Comparison of ENCODE assay signal across 8 cellular contexts in the genomic region with DNA sequence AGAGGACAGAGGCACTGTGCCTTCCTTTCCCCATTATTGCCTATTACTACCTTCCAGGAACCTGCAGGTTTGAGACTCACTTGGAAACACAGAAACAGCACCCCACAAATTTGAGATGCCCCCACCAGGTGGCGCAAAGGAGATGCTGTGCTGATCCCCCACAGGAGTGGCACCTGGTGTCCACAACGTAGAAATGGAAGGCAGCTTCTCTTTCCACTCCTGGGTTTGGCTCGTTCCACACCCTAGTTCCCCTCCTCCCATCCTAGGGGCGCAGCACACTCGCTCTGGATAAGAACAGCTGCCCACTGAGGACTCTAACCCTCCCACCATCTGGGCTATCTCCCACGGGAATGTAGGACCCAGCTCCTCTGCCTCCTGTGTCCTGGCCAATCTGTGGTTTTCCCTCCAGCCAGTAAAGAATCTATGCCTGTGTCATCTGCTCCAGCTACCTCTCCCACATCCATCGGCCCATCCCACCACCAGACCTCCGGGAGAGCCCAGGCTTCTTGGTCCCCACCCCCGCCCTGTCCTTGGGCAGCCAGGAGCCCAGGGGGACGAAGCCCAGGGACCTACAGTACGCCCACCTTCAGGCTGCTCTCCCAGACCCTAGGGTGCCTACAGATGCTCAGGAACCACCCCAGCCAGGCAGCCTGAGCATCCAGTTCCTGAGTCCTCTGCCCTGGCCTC. TPM values are rescaled to one million over a fixed set of nuclear protein-coding genes. Genes with fewer than 3 reads are reported as not detected.
DNase-seq lines count a peak whose midpoint lies in the region; ATAC-seq and TF ChIP-seq lines count a peak whose summit lies in the region.

No MANE protein-coding gene starts in this region.

- no peaks in the 10 kb centered on the region for H3K36me3 ChIP-seq in ACC112 (ENCODE audit: insufficient read depth, low read length)
- H3K36me3 ChIP-seq in GM23338 (ENCODE audit: insufficient read depth): peaks cover 1% of the 10 kb centered on the region; the same call in 1 of the 2 replicates
- H3K36me3 ChIP-seq in breast epithelium: no peaks in the 10 kb centered on the region
- peaks cover 0 to 17% (median 0%) of the 10 kb centered on the region in 6 donors for H3K36me3 ChIP-seq in spleen

- TF ChIP-seq POLR2A in breast epithelium (IDR thresholded peaks at IDR 0.05) (no peak), spleen (IDR thresholded peaks at IDR 0.05) (no peak)

- peak; percentile 87 to 91 for TF ChIP-seq CTCF in GM23338 (conservative IDR thresholded peaks at IDR 0.05; ENCODE audit: low read depth in 2 of 2)
- TF ChIP-seq CTCF in VCaP (conservative IDR thresholded peaks at IDR 0.05): peak; percentile 81
- TF ChIP-seq CTCF in breast epithelium (IDR thresholded peaks at IDR 0.05): peak; percentile 86 to 96 (median 92)
- TF ChIP-seq CTCF in spleen (IDR thresholded peaks at IDR 0.05 in 8 of 11, conservative IDR thresholded peaks at IDR 0.05 in 3 of 11): peak; percentile 76 to 92 (median 87)

- H3F3A ChIP-seq in GM23338 (replicated peaks; ENCODE audit: low read depth): peaks cover 41% of the 10 kb centered on the region

- no peak overlapping the region for H2AFZ ChIP-seq in ACC112 (ENCODE audit: low read length, unreplicated experiment)
- H2AFZ ChIP-seq in GM23338: no peak overlapping the region

- DNase-seq in GM23338 (ENCODE audit: low spot score) (peak; percentile 92), NCI-H2196 treated with DMSO at 0.1 percent for 48 hours (lab: John Stamatoyannopoulos, UW; ENCODE audit: unreplicated experiment) (peak; percentile 66), breast epithelium (ENCODE audit: low spot score in 2 of 2) (peak; percentile 88 to 92), immature natural killer cell (peak; percentile 82 to 87 (median 84)), spleen (peak; percentile 94)

- H3K9me2 ChIP-seq in GM23338 (ENCODE audit: insufficient read depth): no peaks in the 10 kb centered on the region

- H3K27me3 Mint-ChIP-seq in GM23338 (ENCODE audit: insufficient read depth, low read depth, poor library complexity) (peaks cover 56% of the 10 kb centered on the region), immature natural killer cell (ENCODE audit: low read depth in 3 of 3) (peaks cover 7 to 12% (median 8%) of the 10 kb centered on the region in 3 donors)

- peak overlapping the region; percentile 99 for H3K4me2 ChIP-seq in GM23338

- H3K4me1 ChIP-seq in ACC112 (ENCODE audit: control insufficient read depth, insufficient read depth, low read length, unreplicated experiment): peaks cover 22% of the 10 kb centered on the region
- peaks cover 21% of the 10 kb centered on the region for H3K4me1 ChIP-seq in GM23338 (ENCODE audit: insufficient read depth)
- peaks cover 8 to 20% of the 10 kb centered on the region in 2 donors for H3K4me1 ChIP-seq in breast epithelium
- peaks cover 20 to 53% (median 36%) of the 10 kb centered on the region in 6 donors for H3K4me1 ChIP-seq in spleen

- 21 to 32% (median 29%) methylated on average over 11 of the region's 11 CpGs for WGBS in spleen, 5 donors

- H3K79me2 ChIP-seq in ACC112 (ENCODE audit: control insufficient read depth, insufficient read depth, low read length, unreplicated experiment) (peaks cover 10% of the 10 kb centered on the region), GM23338 (replicated peaks; ENCODE audit: insufficient read depth) (0 out of 2 replicates have a peak, but pooled peaks cover 7% of the 10 kb centered on the region)

- H3K27me3 ChIP-seq in ACC112 (ENCODE audit: insufficient read depth, low read length) (no peaks in the 10 kb centered on the region), GM23338 (ENCODE audit: insufficient read depth) (peaks cover 6% of the 10 kb centered on the region; the same call in 1 of the 2 replicates), breast epithelium (no peaks in the 10 kb centered on the region), spleen (replicated peaks in 1 of 7) (no peaks in the 10 kb centered on the region)

- H3K4me3 Mint-ChIP-seq in GM23338: peak overlapping the region; percentile 62
- peak overlapping the region; percentile 50 to 72 (median 62) for H3K4me3 Mint-ChIP-seq in immature natural killer cell

- H3K9me3 Mint-ChIP-seq in GM23338 (no peaks in the 10 kb centered on the region; the same call in 1 of the 3 replicates), immature natural killer cell (no peaks in the 10 kb centered on the region)

- H3K27ac ChIP-seq in ACC112 (ENCODE audit: low read depth, low read length) (peak overlapping the region; percentile 98), GM23338 (ENCODE audit: low read depth) (no peak overlapping the region), VCaP (no peak overlapping the region), breast epithelium (peak overlapping the region; percentile 100), spleen (peak overlapping the region in 7 of 8 donors; percentile 96 to 100 (median 99))

- H3K4me3 ChIP-seq in ACC112 (ENCODE audit: low read depth, low read length) (peak overlapping the region; percentile 91), GM23338 (peak overlapping the region; percentile 99), breast epithelium (peak overlapping the region; percentile 69 to 87 (median 78)), spleen (peak overlapping the region in 3 of 8 donors; percentile 81 to 93 (median 86))

- H4K20me1 ChIP-seq in GM23338 (replicated peaks; ENCODE audit: insufficient read depth): no peaks in the 10 kb centered on the region; the same call in 1 of the 2 replicates

- peak; percentile 19 for ATAC-seq in GM23338
- ATAC-seq in GM21360 (IDR thresholded peaks at IDR 0.05; ENCODE audit: unreplicated experiment): no peak

- peak overlapping the region; percentile 30 for H3K27ac Mint-ChIP-seq in GM23338
- peak overlapping the region; percentile 68 to 95 (median 90) for H3K27ac Mint-ChIP-seq in immature natural killer cell

- peaks cover 34% of the 10 kb centered on the region for H3K4me1 Mint-ChIP-seq in GM23338
- peaks cover 19 to 32% of the 10 kb centered on the region in 2 donors for H3K4me1 Mint-ChIP-seq in immature natural killer cell

- H3K9me3 ChIP-seq in breast epithelium (no peaks in the 10 kb centered on the region), spleen (no peaks in the 10 kb centered on the region)

- intact Hi-C loops in breast epithelium (cut with DNase I; ENCODE audit: low total_unique reads) (no loop called here), spleen (cut with DNase I; ENCODE audit: low total_unique reads) (no loop called here)

- H3K36me3 Mint-ChIP-seq in GM23338 (ENCODE audit: low read depth): peaks cover 30% of the 10 kb centered on the region
- H3K36me3 Mint-ChIP-seq in immature natural killer cell: no peaks in the 10 kb centered on the region

TF ChIP-seq in GM23338, 12 proteins besides CTCF, POLR2A, EP300 and RAD21 (continues in another document):
- no peak for TF ChIP-seq ETS1 (IDR thresholded peaks at IDR 0.05)
- TF ChIP-seq NANOG (IDR thresholded peaks at IDR 0.05; ENCODE audit: borderline replicate concordance): no peak
- no peak for TF ChIP-seq STAT1 (IDR thresholded peaks at IDR 0.05; ENCODE audit: unreplicated experiment)
- no peak for TF ChIP-seq EZH2phosphoT487 (IDR thresholded peaks at IDR 0.05; ENCODE audit: unreplicated experiment)

RNA-seq across cellular contexts. Expression of gene THBS3, which starts 0.7 kb away (rescaled TPM):
- 1.2 and 6.3 TPM in 2 replicates for total RNA-seq in GM23338 (2014; rRNA removed; shearing (Covaris generic))
- polyA plus RNA-seq in GM23338 (2016; fragmentation: Nextera tagmentation; extraction: Ambion mirVana) (4.3 and 5.0 TPM in 2 replicates), immature natural killer cell (1 to 10 TPM in 2 of 3 donors, not detected in 1; 1.3 to 1.8 TPM), spleen (10 to 100 TPM; 10.2 to 31.2 (median 27.7) TPM)
- total RNA-seq in breast epithelium (10 to 100 TPM; 17.3 to 27.5 (median 25.9) TPM), spleen (10 to 100 TPM; 14.3 to 22.6 (median 20.5) TPM)

RNA-seq across cellular contexts. Expression of gene MTX1, which starts 1.5 kb away (rescaled TPM):
- 66.7 and 77.7 TPM in 2 replicates for total RNA-seq in GM23338 (2014; rRNA removed; shearing (Covaris generic))
- polyA plus RNA-seq in GM23338 (2016; fragmentation: Nextera tagmentation; extraction: Ambion mirVana) (106 and 109 TPM in 2 replicates), immature natural killer cell (10 to 100 TPM; 51.1 to 62.6 (median 55.1) TPM), spleen (10 to 100 TPM; 43.7 to 48.4 (median 44.5) TPM)
- total RNA-seq in breast epithelium (10 to 100 TPM; 41.1 to 50.8 (median 44.8) TPM), spleen (10 to 100 TPM; 28.2 to 40.9 (median 33.2) TPM)

RNA-seq across cellular contexts. Expression of gene TRIM46, which starts 33.4 kb away (rescaled TPM):
- total RNA-seq in GM23338 (2014; rRNA removed; shearing (Covaris generic)): 15.4 and 18.8 TPM in 2 replicates
- polyA plus RNA-seq in GM23338 (2016; fragmentation: Nextera tagmentation; extraction: Ambion mirVana) (7.4 and 8.1 TPM in 2 replicates), immature natural killer cell (under 1 TPM in 1 of 3 donors, not detected in 2; 0.43 TPM), spleen (under 1 TPM; 0.35 to 0.77 (median 0.46) TPM)
- total RNA-seq in breast epithelium (1 to 10 TPM in 1 of 3 donors, under 1 TPM in 1, not detected in 1; 0.98 to 1.5 TPM), spleen (1 to 10 TPM in 6 of 7 donors, under 1 TPM in 1; 0.83 to 3.6 (median 1.6) TPM)

RNA-seq across cellular contexts. Expression of gene KRTCAP2, which starts 33.9 kb away (rescaled TPM):
- 101 and 106 TPM in 2 replicates for total RNA-seq in GM23338 (2014; rRNA removed; shearing (Covaris generic))
- polyA plus RNA-seq in GM23338 (2016; fragmentation: Nextera tagmentation; extraction: Ambion mirVana) (579 and 628 TPM in 2 replicates), immature natural killer cell (100 to 1,000 TPM; 396 to 465 (median 435) TPM), spleen (100 to 1,000 TPM; 193 to 203 (median 200) TPM)
- total RNA-seq in breast epithelium (100 to 1,000 TPM; 104 to 147 (median 131) TPM), spleen (100 to 1,000 TPM; 113 to 154 (median 136) TPM)

RNA-seq across cellular contexts. Expression of gene ENTREP3, which starts 48.2 kb away (rescaled TPM):
- 34.7 and 46.3 TPM in 2 replicates for total RNA-seq in GM23338 (2014; rRNA removed; shearing (Covaris generic))
- 18.6 and 19.5 TPM in 2 replicates for polyA plus RNA-seq in GM23338 (2016; fragmentation: Nextera tagmentation; extraction: Ambion mirVana)
- total RNA-seq in breast epithelium: 10 to 100 TPM in 2 of 3 donors, 1 to 10 TPM in 1; 8.2 to 12.1 (median 10.2) TPM
- 1 to 10 TPM in 1 of 3 donors, under 1 TPM in 2; 0.64 to 1.3 (median 0.79) TPM for polyA plus RNA-seq in immature natural killer cell
- 10 to 100 TPM in 6 of 7 donors, 1 to 10 TPM in 1; 9.9 to 19.3 (median 15.6) TPM for total RNA-seq in spleen
- polyA plus RNA-seq in spleen: 10 to 100 TPM in 1 of 3 donors, 1 to 10 TPM in 2; 6.5 to 13.2 (median 9.4) TPM

Comparison
In these comparisons a context has a peak if more than half of its experiments do, and no peak if none do; other contexts are left out.
1. H3K27ac ChIP-seq: peak in ACC112 (single experiment), breast epithelium (2 of 2) and spleen (7 of 8); none in GM23338 (single experiment) and VCaP (single experiment).
2. Peak in every context shown above with its lines, with median percentiles within 50 percentile points of each other: DNase-seq and CTCF ChIP-seq.